In the genomic region with DNA sequence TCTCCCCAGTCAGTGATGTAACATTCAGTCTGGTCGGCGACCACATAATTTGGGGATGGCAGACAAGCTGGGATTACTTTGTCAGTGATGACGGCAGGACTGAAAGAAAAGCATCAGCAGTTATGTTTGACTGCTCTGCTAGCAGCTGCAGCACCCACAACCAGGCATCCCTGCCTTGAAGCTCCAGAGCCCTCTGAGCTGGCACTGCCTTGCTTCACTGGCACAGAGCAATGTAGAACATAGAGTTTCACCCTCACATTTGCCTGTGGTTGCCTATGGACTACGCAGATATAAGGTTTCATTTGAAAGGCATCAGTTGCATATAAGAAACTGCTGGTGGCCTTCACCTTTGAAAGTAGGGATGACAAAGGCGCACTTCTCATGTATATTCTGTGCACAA, we compare ENCODE assay signal across 7 cellular contexts. TPM values are rescaled to one million over a fixed set of nuclear protein-coding genes. Genes with fewer than 3 reads are reported as not detected.
"Had no signal": no experiment of that assay in that cellular context is flagged by ENCODE, and none has a peak within 500 bp of the region (broad histone marks: within the 10 kb centered on the region; RNA-seq: fewer than 3 reads in every experiment).

No MANE protein-coding gene starts in this region.

RNA-seq across cellular contexts. Expression of a gene that starts 12.3 kb away (rescaled TPM):
- total RNA-seq: GM23248, H4, H7, HFFc6 had no signal

RNA-seq across cellular contexts. Expression of a gene that starts 25.6 kb away (rescaled TPM):
- total RNA-seq: GM23248, GM23338, H1, H4, H7, H9, HFFc6 had no signal
